Comparison of ENCODE assay signal across 9 cellular contexts in genomic region chr1:43382027-43382771, GRCh38. TPM values are rescaled to one million over a fixed set of nuclear protein-coding genes. Genes with fewer than 3 reads are reported as not detected.
A peak's percentile ranks its signal among the peaks of the same experiment; 100 is the strongest.
DNase-seq lines count a peak whose midpoint lies in the region; ATAC-seq and TF ChIP-seq lines count a peak whose summit lies in the region.
"Had no signal": no experiment of that assay in that cellular context is flagged by ENCODE, and none has a peak within 500 bp of the region (broad histone marks: within the 10 kb centered on the region; RNA-seq: fewer than 3 reads in every experiment).

No MANE protein-coding gene starts in this region.

- peaks cover 0 to 24% (median 6%) of the 10 kb centered on the region in 4 donors for H3K4me1 ChIP-seq in tibial nerve

- TF ChIP-seq EP300 in tibial nerve (IDR thresholded peaks at IDR 0.05) = peak in 1 of 2 donors; percentile 50

- no peaks in the 10 kb centered on the region for H3K9me3 Mint-ChIP-seq in activated naive CD4-positive, alpha-beta T cell treated with anti-CD3 and anti-CD28 coated beads, Interleukin-2, amount 50 U/mL, for 24 hours
- no peaks in the 10 kb centered on the region for H3K9me3 Mint-ChIP-seq in activated naive CD4-positive, alpha-beta T cell treated with anti-CD3 and anti-CD28 coated beads for 36 hours

- H3K4me3 ChIP-seq in tibial nerve = no peak overlapping the region
- H3K4me3 ChIP-seq: left lung, tibial artery had no signal

- H3K27me3 Mint-ChIP-seq in activated naive CD4-positive, alpha-beta T cell treated with anti-CD3 and anti-CD28 coated beads, Interleukin-2, amount 50 U/mL, for 24 hours = no peaks in the 10 kb centered on the region
- H3K27me3 Mint-ChIP-seq in activated naive CD4-positive, alpha-beta T cell treated with anti-CD3 and anti-CD28 coated beads for 36 hours (ENCODE audit: low read depth) = no peaks in the 10 kb centered on the region

- peak overlapping the region; percentile 8 to 85 (median 56) for H3K27ac ChIP-seq in tibial nerve
- H3K27ac ChIP-seq: tibial artery had no signal

- peaks cover 20% of the 10 kb centered on the region for H3K4me1 Mint-ChIP-seq in activated naive CD4-positive, alpha-beta T cell treated with anti-CD3 and anti-CD28 coated beads, Interleukin-2, amount 50 U/mL, for 24 hours
- H3K4me1 Mint-ChIP-seq in activated naive CD4-positive, alpha-beta T cell treated with anti-CD3 and anti-CD28 coated beads for 36 hours (ENCODE audit: low read depth) = no peaks in the 10 kb centered on the region

- peaks cover 12% of the 10 kb centered on the region for H3K36me3 Mint-ChIP-seq in activated naive CD4-positive, alpha-beta T cell treated with anti-CD3 and anti-CD28 coated beads, Interleukin-2, amount 50 U/mL, for 24 hours
- peaks cover 42% of the 10 kb centered on the region for H3K36me3 Mint-ChIP-seq in activated naive CD4-positive, alpha-beta T cell treated with anti-CD3 and anti-CD28 coated beads for 36 hours (ENCODE audit: low read depth)

- no peaks in the 10 kb centered on the region for H3K9me3 ChIP-seq in tibial nerve
- H3K9me3 ChIP-seq: left lung, tibial artery had no signal

- H3K27ac Mint-ChIP-seq in activated naive CD4-positive, alpha-beta T cell treated with anti-CD3 and anti-CD28 coated beads, Interleukin-2, amount 50 U/mL, for 24 hours = peak overlapping the region; percentile 48
- H3K27ac Mint-ChIP-seq in activated naive CD4-positive, alpha-beta T cell treated with anti-CD3 and anti-CD28 coated beads for 36 hours = no peak overlapping the region

- H3K4me3 Mint-ChIP-seq in activated naive CD4-positive, alpha-beta T cell treated with anti-CD3 and anti-CD28 coated beads, Interleukin-2, amount 50 U/mL, for 24 hours = no peak overlapping the region
- no peak overlapping the region for H3K4me3 Mint-ChIP-seq in activated naive CD4-positive, alpha-beta T cell treated with anti-CD3 and anti-CD28 coated beads for 36 hours

- CTCF ChIA-PET in activated naive CD4-positive, alpha-beta T cell treated with anti-CD3 and anti-CD28 coated beads for 36 hours (lab: Charles Lee) = interaction anchor here (0.6 kb wide), 1 partner anchor 305 kb away, joined by 3 read pairs; no protein-coding TSS in a partner anchor

- ATAC-seq in GM18873 (IDR thresholded peaks at IDR 0.05; ENCODE audit: low FRiP score, unreplicated experiment) = no peak

- no peak for TF ChIP-seq CTCF in tibial nerve (IDR thresholded peaks at IDR 0.05)

- 33 to 36% methylated on average over 6 of the region's 6 CpGs for WGBS in tibial nerve, 2 donors

- no peak for TF ChIP-seq POLR2A in tibial nerve (IDR thresholded peaks at IDR 0.05)

- DNase-seq in activated naive CD4-positive, alpha-beta T cell treated with anti-CD3 and anti-CD28 coated beads for 36 hours = no peak
- DNase-seq in left kidney (ENCODE audit: low read depth, low spot score) = peak; percentile 47
- no peak for DNase-seq in tibial nerve (ENCODE audit: low spot score in 2 of 2)
- no peak for DNase-seq in NCI-H1436 (lab: John Stamatoyannopoulos, UW)
- DNase-seq: activated naive CD4-positive, alpha-beta T cell treated with Interleukin-2 at 50 U/mL for 16 hours; left lung had no signal

- intact Hi-C loops in activated naive CD4-positive, alpha-beta T cell treated with anti-CD3 and anti-CD28 coated beads for 36 hours (cut with micrococcal nuclease) = no loop called here

- no peaks in the 10 kb centered on the region for H3K27me3 ChIP-seq in tibial nerve
- H3K27me3 ChIP-seq: left lung, tibial artery had no signal

- peaks cover 0 to 48% (median 34%) of the 10 kb centered on the region in 3 donors for H3K36me3 ChIP-seq in tibial nerve

RNA-seq across cellular contexts. Expression of gene MED8, which starts 7.4 kb away (rescaled TPM):
- 10 to 100 TPM; 45.8 to 45.9 TPM for total RNA-seq in activated naive CD4-positive, alpha-beta T cell treated with anti-CD3 and anti-CD28 coated beads for 36 hours
- 10 to 100 TPM; 22.8 to 35.1 (median 28.5) TPM for total RNA-seq in tibial nerve

RNA-seq across cellular contexts. Expression of gene SZT2, which starts 7.5 kb away (rescaled TPM):
- 10 to 100 TPM; 26.6 to 28.2 TPM for total RNA-seq in activated naive CD4-positive, alpha-beta T cell treated with anti-CD3 and anti-CD28 coated beads for 36 hours
- total RNA-seq in tibial nerve = 10 to 100 TPM; 49.2 to 68.7 (median 57.3) TPM

RNA-seq across cellular contexts. Expression of gene ELOVL1, which starts 14.4 kb away (rescaled TPM):
- total RNA-seq in activated naive CD4-positive, alpha-beta T cell treated with anti-CD3 and anti-CD28 coated beads for 36 hours = 10 to 100 TPM; 42.8 to 44.2 TPM
- 10 to 100 TPM; 48.6 to 66.6 (median 50.8) TPM for total RNA-seq in tibial nerve

RNA-seq across cellular contexts. Expression of gene CDC20, which starts 23.4 kb away (rescaled TPM):
- 100 to 1,000 TPM; 179 to 194 TPM for total RNA-seq in activated naive CD4-positive, alpha-beta T cell treated with anti-CD3 and anti-CD28 coated beads for 36 hours
- total RNA-seq in tibial nerve = 1 to 10 TPM in 3 of 4 donors, under 1 TPM in 1; 0.42 to 3.5 (median 1.5) TPM

RNA-seq across cellular contexts. Expression of gene MPL, which starts 44.6 kb away (rescaled TPM):
- total RNA-seq in activated naive CD4-positive, alpha-beta T cell treated with anti-CD3 and anti-CD28 coated beads for 36 hours = not detected
- total RNA-seq in tibial nerve = 1 to 10 TPM in 1 of 4 donors, under 1 TPM in 1, not detected in 2; 0.66 to 1.7 TPM
